7 cellular contexts compared by ENCODE assay signal in genomic region chr6:135664527-135664926, GRCh38.
"Had no signal": no experiment of that assay in that cellular context is flagged by ENCODE, and none has a peak within 500 bp of the region (broad histone marks: within the 10 kb centered on the region; RNA-seq: fewer than 3 reads in every experiment).

No MANE protein-coding gene starts in this region.

- H3K9ac ChIP-seq: KMS-11 had no signal

- ATAC-seq: HepG2, K562 had no signal

- H3K27ac ChIP-seq: HL-60, KMS-11 had no signal

- H3K4me2 ChIP-seq: KMS-11 had no signal

- DNase-seq: IMR-90, KBM-7, KG1 had no signal

- H3K4me3 ChIP-seq: K562 had no signal
